Comparison of ENCODE assay signal across 23 cellular contexts in genomic region chr1:59404725-59405124, GRCh38.
"Had no signal": no experiment of that assay in that cellular context is flagged by ENCODE, and none has a peak within 500 bp of the region (broad histone marks: within the 10 kb centered on the region; RNA-seq: fewer than 3 reads in every experiment).

No MANE protein-coding gene starts in this region.

- H3K4me1 ChIP-seq: prostate gland, suprapubic skin had no signal

- H3K36me3 ChIP-seq: brain microvascular endothelial cell, gastrocnemius medialis, heart left ventricle, left lung, prostate gland, suprapubic skin, transverse colon had no signal

- FAIRE-seq: colon, kidney, TTC549 had no signal

- H3K9me3 ChIP-seq: gastrocnemius medialis, prostate gland, suprapubic skin, transverse colon had no signal

- H3K27ac ChIP-seq: brain microvascular endothelial cell, dorsolateral prefrontal cortex, gastrocnemius medialis, heart left ventricle, left lung, prostate gland, skin epidermis, suprapubic skin, transverse colon had no signal

- DNase-seq: activated CD4-positive, alpha-beta T cell treated with anti-CD3 and anti-CD28 coated beads, Interleukin-2, amount 10 ng/mL, durations not matched to agents 7 days and 5 days; activated CD4-positive, CD25-positive, alpha-beta regulatory T cell; activated CD8-positive, alpha-beta T cell treated with anti-CD3 and anti-CD28 coated beads, Interleukin-2, amount 10 ng/mL, durations not matched to agents 7 days and 5 days; activated naive CD4-positive, alpha-beta T cell treated with anti-CD3 and anti-CD28 coated beads for 36 hours; activated naive CD8-positive, alpha-beta T cell treated with anti-CD3 and anti-CD28 coated beads, Interleukin-2, amount 50 U/mL, for 24 hours; activated T-cell treated with anti-CD3 and anti-CD28 coated beads, Interleukin-2, amount 50 U/mL, for 24 hours; anterior cingulate cortex; brain microvascular endothelial cell; central memory CD4-positive, alpha-beta T cell; dorsolateral prefrontal cortex; gastrocnemius medialis; heart left ventricle; kidney; left lung; midbrain; right cardiac atrium; stimulated activated naive CD8-positive, alpha-beta T cell treated with anti-CD3 and anti-CD28 coated beads, Interleukin-15, amount 100 ng/mL, for 72 hours; transverse colon had no signal

- H3K27me3 ChIP-seq: brain microvascular endothelial cell, gastrocnemius medialis, heart left ventricle, left lung, suprapubic skin, transverse colon had no signal

- H3K4me3 ChIP-seq: dorsolateral prefrontal cortex, gastrocnemius medialis, heart left ventricle, left lung, prostate gland, skin epidermis, suprapubic skin, transverse colon had no signal
